ENCODE assay signal across 8 cellular contexts in genomic region chr3:46892285-46893145, GRCh38. TPM values are rescaled to one million over a fixed set of nuclear protein-coding genes. Genes with fewer than 3 reads are reported as not detected.
DNase-seq lines count a peak whose midpoint lies in the region; ATAC-seq and TF ChIP-seq lines count a peak whose summit lies in the region.

No MANE protein-coding gene starts in this region.

- no TSS peak for BruUV-seq in mammary epithelial cell (replicated peaks; lab: Mats Ljungman, UMichigan)

- peak overlapping the region; percentile 78 for H2AFZ ChIP-seq in mammary epithelial cell (ENCODE audit: low read depth, low read length)

- H3K36me3 Mint-ChIP-seq in activated T-cell treated with anti-CD3 and anti-CD28 coated beads, Interleukin-2, amount 50 U/mL, for 4 hours (ENCODE audit: insufficient read depth), result no peaks in the 10 kb centered on the region

- H3K4me3 ChIP-seq in mammary epithelial cell (replicated peaks in 1 of 3; ENCODE audit: insufficient read depth in 1 of 3, low read depth in 2 of 3, low read length in 3 of 3) (peak overlapping the region; percentile 28 to 42 (median 32)), iPS-11a (ENCODE audit: low read depth, low read length) (peak overlapping the region; percentile 33), rectal smooth muscle tissue (ENCODE audit: low read length) (peak overlapping the region; percentile 52)

- H4K20me1 ChIP-seq in mammary epithelial cell (ENCODE audit: insufficient read depth, low read length), result no peaks in the 10 kb centered on the region

- peak overlapping the region; percentile 43 for H3K4me3 Mint-ChIP-seq in activated T-cell treated with anti-CD3 and anti-CD28 coated beads, Interleukin-2, amount 50 U/mL, for 4 hours

- dilution Hi-C loops in mammary epithelial cell (cut with HindIII; ENCODE audit: low sequenced_read_pairs), result no loop called here

- peaks cover 11% of the 10 kb centered on the region for H3K4me1 ChIP-seq in mammary epithelial cell (ENCODE audit: insufficient read depth, low read length)
- peaks cover 3% of the 10 kb centered on the region for H3K4me1 ChIP-seq in rectal smooth muscle tissue (ENCODE audit: control insufficient read depth, insufficient read depth, low read length)

- H3K9ac ChIP-seq in mammary epithelial cell (ENCODE audit: insufficient read depth, low read length) (no peak overlapping the region), rectal smooth muscle tissue (ENCODE audit: low read length) (no peak overlapping the region)

- H3K9me3 Mint-ChIP-seq in activated T-cell treated with anti-CD3 and anti-CD28 coated beads, Interleukin-2, amount 50 U/mL, for 4 hours, result no peaks in the 10 kb centered on the region

- H3K27me3 Mint-ChIP-seq in activated T-cell treated with anti-CD3 and anti-CD28 coated beads, Interleukin-2, amount 50 U/mL, for 4 hours (ENCODE audit: low read depth), result peaks cover 39% of the 10 kb centered on the region

- H3K36me3 ChIP-seq in mammary epithelial cell (ENCODE audit: insufficient read depth, low read length) (no peaks in the 10 kb centered on the region), rectal smooth muscle tissue (ENCODE audit: control insufficient read depth, insufficient read depth, low read length) (no peaks in the 10 kb centered on the region)

- CTCF ChIA-PET in mammary epithelial cell (lab: Charles Lee; ENCODE audit: low non-redundant PET), result interaction anchor here (0.7 kb wide), 1 partner anchor 616 kb away, joined by 20 read pairs; no protein-coding TSS in a partner anchor

- H3K27ac ChIP-seq in mammary epithelial cell (ENCODE audit: insufficient read depth, low read depth, low read length), result no peak overlapping the region
- H3K27ac ChIP-seq in rectal smooth muscle tissue (ENCODE audit: low read depth, low read length), result no peak overlapping the region

- in situ Hi-C loops in mammary epithelial cell (cut with MboI; ENCODE audit: low sequenced_read_pairs in 2 of 2), result no loop called here

- 19% methylated on average over 15 of the region's 58 CpGs for WGBS in mammary epithelial cell (ENCODE audit: low coverage, missing lambda C conversion rate)

- peak; percentile 39 to 49 for ATAC-seq in activated T-cell treated with anti-CD3 and anti-CD28 coated beads, Interleukin-2, amount 50 U/mL, for 4 hours
- no peak for ATAC-seq in HG03135 (IDR thresholded peaks at IDR 0.05; ENCODE audit: unreplicated experiment)
- no peak for ATAC-seq in HG03039 (IDR thresholded peaks at IDR 0.05; ENCODE audit: unreplicated experiment)

- H3K4me1 Mint-ChIP-seq in activated T-cell treated with anti-CD3 and anti-CD28 coated beads, Interleukin-2, amount 50 U/mL, for 4 hours (ENCODE audit: low read depth), result peaks cover 9% of the 10 kb centered on the region

- intact Hi-C loops in mammary epithelial cell (cut with micrococcal nuclease), result no loop called here

- DNase-seq in activated T-cell treated with anti-CD3 and anti-CD28 coated beads, Interleukin-2, amount 50 U/mL, for 4 hours, result no peak
- DNase-seq in activated T-cell treated with anti-CD3 and anti-CD28 coated beads, Interleukin-2, amount 50 U/mL, for 1 hour, result no peak
- peak; percentile 83 for DNase-seq in NCI-H69 (lab: John Stamatoyannopoulos, UW)
- DNase-seq in mammary epithelial cell, result peak; percentile 53

- no peaks in the 10 kb centered on the region for H3K9me3 ChIP-seq in mammary epithelial cell (replicated peaks; ENCODE audit: insufficient read depth, low read length)

- TF ChIP-seq CTCF in mammary epithelial cell (conservative IDR thresholded peaks at IDR 0.05 in 1 of 2, IDR thresholded peaks at IDR 0.05 in 1 of 2; ENCODE audit: extremely low read depth in 1 of 2, insufficient read depth in 1 of 2, low read depth in 1 of 2, low read length in 2 of 2), result no peak

- H3K27me3 ChIP-seq in mammary epithelial cell (ENCODE audit: insufficient read depth, low read length) (peaks cover 3% of the 10 kb centered on the region), rectal smooth muscle tissue (ENCODE audit: control insufficient read depth, insufficient read depth, low read length) (peaks cover 2% of the 10 kb centered on the region)

- H3K79me2 ChIP-seq in mammary epithelial cell (ENCODE audit: insufficient read depth, low read length), result no peaks in the 10 kb centered on the region

- peak overlapping the region; percentile 95 for H3K4me2 ChIP-seq in mammary epithelial cell (ENCODE audit: insufficient read depth, low read depth, low read length)

RNA-seq across cellular contexts. Expression of gene PTH1R, which starts 15.0 kb away (rescaled TPM):
- not detected for total RNA-seq in activated T-cell treated with anti-CD3 and anti-CD28 coated beads, Interleukin-2, amount 50 U/mL, for 4 hours
- under 1 TPM in 1 of 2 donors, not detected in 1; 0.33 TPM for total RNA-seq in mammary epithelial cell
- not detected for polyA plus RNA-seq in mammary epithelial cell
- not detected for polyA minus RNA-seq in mammary epithelial cell

RNA-seq across cellular contexts. Expression of gene MYL3, which starts 29.3 kb away (rescaled TPM):
- total RNA-seq in activated T-cell treated with anti-CD3 and anti-CD28 coated beads, Interleukin-2, amount 50 U/mL, for 4 hours, result not detected
- total RNA-seq in mammary epithelial cell, result not detected
- polyA plus RNA-seq in mammary epithelial cell, result not detected
- not detected for polyA minus RNA-seq in mammary epithelial cell

Comparison
In these comparisons a context has a peak if more than half of its experiments do, and no peak if none do; other contexts are left out.
1. ATAC-seq: peak in activated T-cell treated with anti-CD3 and anti-CD28 coated beads, Interleukin-2, amount 50 U/mL, for 4 hours (2 of 2); none in HG03135 (single experiment) and HG03039 (single experiment).
2. DNase-seq: peak in NCI-H69 (single experiment) and mammary epithelial cell (single experiment); none in activated T-cell treated with anti-CD3 and anti-CD28 coated beads, Interleukin-2, amount 50 U/mL, for 4 hours (single experiment) and activated T-cell treated with anti-CD3 and anti-CD28 coated beads, Interleukin-2, amount 50 U/mL, for 1 hour (single experiment).
3. Peak in every context shown above with its lines, with median percentiles within 50 percentile points of each other: H3K4me3 ChIP-seq.